In the genomic region with DNA sequence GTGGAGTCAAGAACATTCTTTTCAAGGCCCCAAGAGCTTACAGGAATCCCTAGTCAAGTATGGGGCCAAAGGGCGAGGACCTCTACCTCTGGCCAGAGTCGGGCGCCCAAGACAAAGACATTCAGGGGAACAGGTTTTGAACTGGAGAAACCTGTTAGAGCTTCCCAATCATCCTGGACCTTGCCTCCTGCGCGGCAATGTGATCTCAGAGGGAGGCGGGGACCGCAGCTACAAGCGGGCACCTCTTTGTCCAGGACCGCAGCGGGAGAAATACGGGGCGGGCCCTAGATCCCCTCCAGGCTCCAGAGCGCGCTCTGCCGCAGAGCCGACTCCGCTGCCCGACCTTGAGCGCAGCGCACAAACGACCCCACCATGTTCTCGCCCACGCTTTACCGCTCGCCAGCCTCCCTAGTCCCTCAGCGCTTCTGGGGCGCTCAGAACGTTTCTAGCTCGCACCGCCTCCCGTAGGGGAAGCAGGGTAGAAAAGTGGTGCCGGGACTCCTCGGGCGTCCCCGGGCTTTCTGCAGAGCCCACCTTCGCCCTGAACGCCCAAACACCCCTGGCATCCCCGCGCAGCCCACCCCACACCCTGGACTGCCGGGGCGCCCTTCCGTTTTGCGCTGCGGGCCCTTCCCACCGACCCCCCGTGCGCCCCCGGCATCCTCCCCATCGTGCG, we compare ENCODE assay signal across 1 cellular context.
A peak's percentile ranks its signal among the peaks of the same experiment; 100 is the strongest.
TF ChIP-seq lines count a peak whose summit lies in the region.

No MANE protein-coding gene starts in this region.

TF ChIP-seq in HepG2, 621 proteins besides CTCF, POLR2A, EP300 and RAD21 (continued from another document and continues in another):
- no peak for TF ChIP-seq BRF2 (CRISPR knock-in tag; IDR thresholded peaks at IDR 0.05)
- no peak for TF ChIP-seq SSRP1 (CRISPR knock-in tag; IDR thresholded peaks at IDR 0.05)
- TF ChIP-seq ZNF598 (CRISPR knock-in tag; IDR thresholded peaks at IDR 0.05; ENCODE audit: borderline replicate concordance): 0 out of 2 replicates have a peak, but pooled peaks have one; percentile 15
- no peak for TF ChIP-seq SOX6 (IDR thresholded peaks at IDR 0.05)
- peak; percentile 51 for TF ChIP-seq SOX6 (CRISPR knock-in tag; IDR thresholded peaks at IDR 0.05)
- TF ChIP-seq DRAP1 (CRISPR knock-in tag; IDR thresholded peaks at IDR 0.05): peak; percentile 65
- no peak; the same call in 1 of the 2 replicates for TF ChIP-seq ZNF777 (CRISPR knock-in tag; IDR thresholded peaks at IDR 0.05)
- 0 out of 2 replicates have a peak, but pooled peaks have one; percentile 25 for TF ChIP-seq PCBP1 (IDR thresholded peaks at IDR 0.05; ENCODE audit: borderline replicate concordance, low read depth, low read length)
- TF ChIP-seq NAIF1 (CRISPR knock-in tag; IDR thresholded peaks at IDR 0.05; ENCODE audit: borderline replicate concordance): peak; percentile 13; the same call in 1 of the 2 replicates
- 0 out of 2 replicates have a peak, but pooled peaks have one; percentile 39 for TF ChIP-seq PPARG (CRISPR knock-in tag; conservative IDR thresholded peaks at IDR 0.05)
- TF ChIP-seq, protein P1, sequence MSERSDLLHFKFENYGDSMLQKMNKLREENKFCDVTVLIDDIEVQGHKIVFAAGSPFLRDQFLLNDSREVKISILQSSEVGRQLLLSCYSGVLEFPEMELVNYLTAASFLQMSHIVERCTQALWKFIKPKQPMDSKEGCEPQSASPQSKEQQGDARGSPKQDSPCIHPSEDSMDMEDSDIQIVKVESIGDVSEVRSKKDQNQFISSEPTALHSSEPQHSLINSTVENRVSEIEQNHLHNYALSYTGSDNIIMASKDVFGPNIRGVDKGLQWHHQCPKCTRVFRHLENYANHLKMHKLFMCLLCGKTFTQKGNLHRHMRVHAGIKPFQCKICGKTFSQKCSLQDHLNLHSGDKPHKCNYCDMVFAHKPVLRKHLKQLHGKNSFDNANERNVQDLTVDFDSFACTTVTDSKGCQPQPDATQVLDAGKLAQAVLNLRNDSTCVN (CRISPR knock-in tag; IDR thresholded peaks at IDR 0.05; ENCODE audit: borderline replicate concordance): peak; percentile 74
- TF ChIP-seq, protein P2, sequence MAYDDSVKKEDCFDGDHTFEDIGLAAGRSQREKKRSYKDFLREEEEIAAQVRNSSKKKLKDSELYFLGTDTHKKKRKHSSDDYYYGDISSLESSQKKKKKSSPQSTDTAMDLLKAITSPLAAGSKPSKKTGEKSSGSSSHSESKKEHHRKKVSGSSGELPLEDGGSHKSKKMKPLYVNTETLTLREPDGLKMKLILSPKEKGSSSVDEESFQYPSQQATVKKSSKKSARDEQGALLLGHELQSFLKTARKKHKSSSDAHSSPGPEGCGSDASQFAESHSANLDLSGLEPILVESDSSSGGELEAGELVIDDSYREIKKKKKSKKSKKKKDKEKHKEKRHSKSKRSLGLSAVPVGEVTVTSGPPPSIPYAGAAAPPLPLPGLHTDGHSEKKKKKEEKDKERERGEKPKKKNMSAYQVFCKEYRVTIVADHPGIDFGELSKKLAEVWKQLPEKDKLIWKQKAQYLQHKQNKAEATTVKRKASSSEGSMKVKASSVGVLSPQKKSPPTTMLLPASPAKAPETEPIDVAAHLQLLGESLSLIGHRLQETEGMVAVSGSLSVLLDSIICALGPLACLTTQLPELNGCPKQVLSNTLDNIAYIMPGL (CRISPR knock-in tag; IDR thresholded peaks at IDR 0.05; ENCODE audit: borderline replicate concordance in 1 of 2, low read depth in 1 of 2): peak; percentile 18 to 67; a peak in 3 of 4 replicates
- TF ChIP-seq POLR2AphosphoS2 (IDR thresholded peaks at IDR 0.05; ENCODE audit: low read depth, low read length): no peak
- TF ChIP-seq, protein P3, sequence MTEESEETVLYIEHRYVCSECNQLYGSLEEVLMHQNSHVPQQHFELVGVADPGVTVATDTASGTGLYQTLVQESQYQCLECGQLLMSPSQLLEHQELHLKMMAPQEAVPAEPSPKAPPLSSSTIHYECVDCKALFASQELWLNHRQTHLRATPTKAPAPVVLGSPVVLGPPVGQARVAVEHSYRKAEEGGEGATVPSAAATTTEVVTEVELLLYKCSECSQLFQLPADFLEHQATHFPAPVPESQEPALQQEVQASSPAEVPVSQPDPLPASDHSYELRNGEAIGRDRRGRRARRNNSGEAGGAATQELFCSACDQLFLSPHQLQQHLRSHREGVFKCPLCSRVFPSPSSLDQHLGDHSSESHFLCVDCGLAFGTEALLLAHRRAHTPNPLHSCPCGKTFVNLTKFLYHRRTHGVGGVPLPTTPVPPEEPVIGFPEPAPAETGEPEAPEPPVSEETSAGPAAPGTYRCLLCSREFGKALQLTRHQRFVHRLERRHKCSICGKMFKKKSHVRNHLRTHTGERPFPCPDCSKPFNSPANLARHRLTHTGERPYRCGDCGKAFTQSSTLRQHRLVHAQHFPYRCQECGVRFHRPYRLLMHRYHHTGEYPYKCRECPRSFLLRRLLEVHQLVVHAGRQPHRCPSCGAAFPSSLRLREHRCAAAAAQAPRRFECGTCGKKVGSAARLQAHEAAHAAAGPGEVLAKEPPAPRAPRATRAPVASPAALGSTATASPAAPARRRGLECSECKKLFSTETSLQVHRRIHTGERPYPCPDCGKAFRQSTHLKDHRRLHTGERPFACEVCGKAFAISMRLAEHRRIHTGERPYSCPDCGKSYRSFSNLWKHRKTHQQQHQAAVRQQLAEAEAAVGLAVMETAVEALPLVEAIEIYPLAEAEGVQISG (CRISPR knock-in tag; IDR thresholded peaks at IDR 0.05): peak; percentile 69
- no peak for TF ChIP-seq ZBTB7A (CRISPR knock-in tag; IDR thresholded peaks at IDR 0.05)
- TF ChIP-seq PHF8 (CRISPR knock-in tag; IDR thresholded peaks at IDR 0.05): peak; percentile 70
- TF ChIP-seq POGZ (CRISPR knock-in tag; IDR thresholded peaks at IDR 0.05): 0 out of 2 replicates have a peak, but pooled peaks have one; percentile 23
- 0 out of 2 replicates have a peak, but pooled peaks have one; percentile 14 for TF ChIP-seq SIX4 (CRISPR knock-in tag; IDR thresholded peaks at IDR 0.05)
- TF ChIP-seq AKAP8 (CRISPR knock-in tag; IDR thresholded peaks at IDR 0.05): no peak
- no peak for TF ChIP-seq ATF5 (CRISPR knock-in tag; IDR thresholded peaks at IDR 0.05; ENCODE audit: low read depth)
- TF ChIP-seq, protein P4, sequence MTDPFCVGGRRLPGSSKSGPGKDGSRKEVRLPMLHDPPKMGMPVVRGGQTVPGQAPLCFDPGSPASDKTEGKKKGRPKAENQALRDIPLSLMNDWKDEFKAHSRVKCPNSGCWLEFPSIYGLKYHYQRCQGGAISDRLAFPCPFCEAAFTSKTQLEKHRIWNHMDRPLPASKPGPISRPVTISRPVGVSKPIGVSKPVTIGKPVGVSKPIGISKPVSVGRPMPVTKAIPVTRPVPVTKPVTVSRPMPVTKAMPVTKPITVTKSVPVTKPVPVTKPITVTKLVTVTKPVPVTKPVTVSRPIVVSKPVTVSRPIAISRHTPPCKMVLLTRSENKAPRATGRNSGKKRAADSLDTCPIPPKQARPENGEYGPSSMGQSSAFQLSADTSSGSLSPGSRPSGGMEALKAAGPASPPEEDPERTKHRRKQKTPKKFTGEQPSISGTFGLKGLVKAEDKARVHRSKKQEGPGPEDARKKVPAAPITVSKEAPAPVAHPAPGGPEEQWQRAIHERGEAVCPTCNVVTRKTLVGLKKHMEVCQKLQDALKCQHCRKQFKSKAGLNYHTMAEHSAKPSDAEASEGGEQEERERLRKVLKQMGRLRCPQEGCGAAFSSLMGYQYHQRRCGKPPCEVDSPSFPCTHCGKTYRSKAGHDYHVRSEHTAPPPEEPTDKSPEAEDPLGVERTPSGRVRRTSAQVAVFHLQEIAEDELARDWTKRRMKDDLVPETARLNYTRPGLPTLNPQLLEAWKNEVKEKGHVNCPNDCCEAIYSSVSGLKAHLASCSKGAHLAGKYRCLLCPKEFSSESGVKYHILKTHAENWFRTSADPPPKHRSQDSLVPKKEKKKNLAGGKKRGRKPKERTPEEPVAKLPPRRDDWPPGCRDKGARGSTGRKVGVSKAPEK (CRISPR knock-in tag; IDR thresholded peaks at IDR 0.05; ENCODE audit: borderline replicate concordance): 0 out of 2 replicates have a peak, but pooled peaks have one; percentile 54
- no peak for TF ChIP-seq ZNF850 (CRISPR knock-in tag; conservative IDR thresholded peaks at IDR 0.05)
- peak; percentile 37; the same call in 1 of the 2 replicates for TF ChIP-seq DMAP1 (CRISPR knock-in tag; IDR thresholded peaks at IDR 0.05)
- TF ChIP-seq, protein P5, sequence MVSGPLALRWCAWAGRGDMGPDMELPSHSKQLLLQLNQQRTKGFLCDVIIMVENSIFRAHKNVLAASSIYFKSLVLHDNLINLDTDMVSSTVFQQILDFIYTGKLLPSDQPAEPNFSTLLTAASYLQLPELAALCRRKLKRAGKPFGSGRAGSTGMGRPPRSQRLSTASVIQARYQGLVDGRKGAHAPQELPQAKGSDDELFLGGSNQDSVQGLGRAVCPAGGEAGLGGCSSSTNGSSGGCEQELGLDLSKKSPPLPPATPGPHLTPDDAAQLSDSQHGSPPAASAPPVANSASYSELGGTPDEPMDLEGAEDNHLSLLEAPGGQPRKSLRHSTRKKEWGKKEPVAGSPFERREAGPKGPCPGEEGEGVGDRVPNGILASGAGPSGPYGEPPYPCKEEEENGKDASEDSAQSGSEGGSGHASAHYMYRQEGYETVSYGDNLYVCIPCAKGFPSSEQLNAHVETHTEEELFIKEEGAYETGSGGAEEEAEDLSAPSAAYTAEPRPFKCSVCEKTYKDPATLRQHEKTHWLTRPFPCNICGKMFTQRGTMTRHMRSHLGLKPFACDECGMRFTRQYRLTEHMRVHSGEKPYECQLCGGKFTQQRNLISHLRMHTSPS (CRISPR knock-in tag; IDR thresholded peaks at IDR 0.05; ENCODE audit: low read depth): peak; percentile 21; the same call in 1 of the 2 replicates
- peak; percentile 74 for TF ChIP-seq SAP130 (CRISPR knock-in tag; IDR thresholded peaks at IDR 0.05; ENCODE audit: low read depth)
- TF ChIP-seq ZNF329 (CRISPR knock-in tag; IDR thresholded peaks at IDR 0.05; ENCODE audit: low read depth): peak; percentile 34; the same call in 1 of the 2 replicates
- TF ChIP-seq MEIS1 (CRISPR knock-in tag; IDR thresholded peaks at IDR 0.05; ENCODE audit: borderline replicate concordance): peak; percentile 19; the same call in 1 of the 2 replicates
- TF ChIP-seq ZNF350 (CRISPR knock-in tag; IDR thresholded peaks at IDR 0.05; ENCODE audit: borderline replicate concordance, low read depth): peak; percentile 21; the same call in 1 of the 2 replicates
- no peak for TF ChIP-seq MTERF4 (CRISPR knock-in tag; IDR thresholded peaks at IDR 0.05)
- no peak for TF ChIP-seq DR1 (CRISPR knock-in tag; IDR thresholded peaks at IDR 0.05)
- TF ChIP-seq AGO2 (optimal IDR thresholded peaks at IDR 0.05; ENCODE audit: low read depth, low read length): peak; percentile 74
- TF ChIP-seq ZSCAN9 (CRISPR knock-in tag; IDR thresholded peaks at IDR 0.05; ENCODE audit: borderline replicate concordance): no peak
- TF ChIP-seq, protein P6, sequence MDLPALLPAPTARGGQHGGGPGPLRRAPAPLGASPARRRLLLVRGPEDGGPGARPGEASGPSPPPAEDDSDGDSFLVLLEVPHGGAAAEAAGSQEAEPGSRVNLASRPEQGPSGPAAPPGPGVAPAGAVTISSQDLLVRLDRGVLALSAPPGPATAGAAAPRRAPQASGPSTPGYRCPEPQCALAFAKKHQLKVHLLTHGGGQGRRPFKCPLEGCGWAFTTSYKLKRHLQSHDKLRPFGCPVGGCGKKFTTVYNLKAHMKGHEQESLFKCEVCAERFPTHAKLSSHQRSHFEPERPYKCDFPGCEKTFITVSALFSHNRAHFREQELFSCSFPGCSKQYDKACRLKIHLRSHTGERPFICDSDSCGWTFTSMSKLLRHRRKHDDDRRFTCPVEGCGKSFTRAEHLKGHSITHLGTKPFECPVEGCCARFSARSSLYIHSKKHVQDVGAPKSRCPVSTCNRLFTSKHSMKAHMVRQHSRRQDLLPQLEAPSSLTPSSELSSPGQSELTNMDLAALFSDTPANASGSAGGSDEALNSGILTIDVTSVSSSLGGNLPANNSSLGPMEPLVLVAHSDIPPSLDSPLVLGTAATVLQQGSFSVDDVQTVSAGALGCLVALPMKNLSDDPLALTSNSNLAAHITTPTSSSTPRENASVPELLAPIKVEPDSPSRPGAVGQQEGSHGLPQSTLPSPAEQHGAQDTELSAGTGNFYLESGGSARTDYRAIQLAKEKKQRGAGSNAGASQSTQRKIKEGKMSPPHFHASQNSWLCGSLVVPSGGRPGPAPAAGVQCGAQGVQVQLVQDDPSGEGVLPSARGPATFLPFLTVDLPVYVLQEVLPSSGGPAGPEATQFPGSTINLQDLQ (CRISPR knock-in tag; IDR thresholded peaks at IDR 0.05): no peak
- peak; percentile 33 for TF ChIP-seq MED8 (CRISPR knock-in tag; IDR thresholded peaks at IDR 0.05; ENCODE audit: insufficient replicate concordance)
- peak; percentile 32; the same call in 1 of the 2 replicates for TF ChIP-seq SIX1 (CRISPR knock-in tag; IDR thresholded peaks at IDR 0.05; ENCODE audit: borderline replicate concordance)
- TF ChIP-seq ERF (CRISPR knock-in tag; IDR thresholded peaks at IDR 0.05): 0 out of 2 replicates have a peak, but pooled peaks have one; percentile 32
- no peak for TF ChIP-seq ZNF720 (CRISPR knock-in tag; IDR thresholded peaks at IDR 0.05)
- no peak for TF ChIP-seq CHD2 (IDR thresholded peaks at IDR 0.05; ENCODE audit: low read depth, low read length)
